In the genomic region with DNA sequence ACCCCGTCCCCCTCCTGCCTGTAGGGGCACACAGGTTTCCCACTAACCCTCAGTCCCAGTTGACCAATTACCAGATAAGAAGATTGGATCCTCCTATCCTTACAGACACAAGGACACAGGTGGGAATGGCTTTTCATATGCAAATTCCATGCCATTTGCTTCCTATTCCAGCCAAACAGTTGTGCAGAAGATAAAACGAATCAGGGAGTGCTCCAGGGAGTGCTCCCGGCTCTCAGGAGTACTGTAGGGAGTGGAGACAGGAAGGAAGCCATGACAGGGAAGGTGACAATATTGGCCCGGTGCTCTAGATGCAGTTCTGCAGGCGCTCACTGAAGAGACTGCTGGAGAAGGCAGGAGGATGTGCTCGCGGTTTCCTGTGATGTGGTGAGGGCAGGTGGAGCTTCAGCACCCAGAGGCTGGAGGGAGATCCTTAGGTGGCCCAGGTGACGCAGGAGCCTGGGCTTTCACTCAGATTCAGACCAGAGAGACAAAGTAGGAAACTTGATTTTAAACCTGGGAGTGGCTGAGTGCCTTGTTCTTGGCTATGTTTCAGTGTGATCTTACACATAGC, we compare ENCODE assay signal across 8 cellular contexts.
A peak's percentile ranks its signal among the peaks of the same experiment; 100 is the strongest.
DNase-seq lines count a peak whose midpoint lies in the region; ATAC-seq and TF ChIP-seq lines count a peak whose summit lies in the region.

No MANE protein-coding gene starts in this region.

- CTCF ChIA-PET in activated CD4-positive, alpha-beta memory T cell treated with anti-CD3 and anti-CD28 coated beads, Interleukin-2, amount 10 ng/mL, durations not matched to agents 7 days and 5 days (lab: Charles Lee): interaction anchor here (1.0 to 1.6 kb wide), 7 partner anchors 9 to 259 kb away, joined by 3 to 5 read pairs (median 4); no protein-coding TSS in a partner anchor

- no peaks in the 10 kb centered on the region for H3K27me3 Mint-ChIP-seq in activated CD4-positive, alpha-beta memory T cell treated with anti-CD3 and anti-CD28 coated beads, Interleukin-2, amount 10 ng/mL, durations not matched to agents 7 days and 5 days

- H3K27ac ChIP-seq in right atrium auricular region: peak overlapping the region; percentile 86 to 92

- H3K27me3 ChIP-seq in right atrium auricular region: no peaks in the 10 kb centered on the region

- TF ChIP-seq CTCF in right atrium auricular region (IDR thresholded peaks at IDR 0.05): no peak
- no peak for TF ChIP-seq CTCF in GM13977 (IDR thresholded peaks at IDR 0.05; ENCODE audit: extremely low read depth, insufficient read depth, missing control alignments)

- peaks cover 0 to 45% of the 10 kb centered on the region in 2 donors for H3K4me1 ChIP-seq in right atrium auricular region

- H3K4me3 Mint-ChIP-seq in activated CD4-positive, alpha-beta memory T cell treated with anti-CD3 and anti-CD28 coated beads, Interleukin-2, amount 10 ng/mL, durations not matched to agents 7 days and 5 days: peak overlapping the region; percentile 62

- no peaks in the 10 kb centered on the region for H3K36me3 ChIP-seq in right atrium auricular region

- peaks cover 93% of the 10 kb centered on the region for H3K36me3 Mint-ChIP-seq in activated CD4-positive, alpha-beta memory T cell treated with anti-CD3 and anti-CD28 coated beads, Interleukin-2, amount 10 ng/mL, durations not matched to agents 7 days and 5 days (ENCODE audit: low read depth)

- peak overlapping the region; percentile 81 for H3K27ac Mint-ChIP-seq in activated CD4-positive, alpha-beta memory T cell treated with anti-CD3 and anti-CD28 coated beads, Interleukin-2, amount 10 ng/mL, durations not matched to agents 7 days and 5 days

- POLR2A ChIA-PET in activated CD4-positive, alpha-beta memory T cell treated with anti-CD3 and anti-CD28 coated beads, Interleukin-2, amount 10 ng/mL, durations not matched to agents 7 days and 5 days (lab: Charles Lee): interaction anchor here (0.9 to 6.0 kb wide), 19 partner anchors 10 to 323 kb away, joined by 3 to 101 read pairs (median 8); a partner anchor contains a TSS

- no peak overlapping the region for H3K4me3 ChIP-seq in right atrium auricular region

- ATAC-seq in HG03097 (IDR thresholded peaks at IDR 0.05; ENCODE audit: low FRiP score, unreplicated experiment): peak; percentile 56

- peaks cover 5% of the 10 kb centered on the region for H3K9me3 Mint-ChIP-seq in activated CD4-positive, alpha-beta memory T cell treated with anti-CD3 and anti-CD28 coated beads, Interleukin-2, amount 10 ng/mL, durations not matched to agents 7 days and 5 days

- no peaks in the 10 kb centered on the region for H3K9me3 ChIP-seq in right atrium auricular region

- peak; percentile 94 for DNase-seq in activated CD4-positive, alpha-beta memory T cell treated with anti-CD3 and anti-CD28 coated beads, Interleukin-2, amount 10 ng/mL, durations not matched to agents 7 days and 5 days
- DNase-seq in right atrium auricular region (ENCODE audit: low spot score) (no peak), NCI-H226 (no peak), NCI-H2171 (lab: John Stamatoyannopoulos, UW) (no peak), EL (no peak), GM13977 (ENCODE audit: low spot score) (no peak)
- peak; percentile 27 to 32 for DNase-seq in stimulated activated CD8-positive, alpha-beta memory T cell treated with anti-CD3 and anti-CD28 coated beads, Interleukin-7, amount 100 ng/mL, for 1 hour (ENCODE audit: low read depth in 2 of 2)

- H3K4me1 Mint-ChIP-seq in activated CD4-positive, alpha-beta memory T cell treated with anti-CD3 and anti-CD28 coated beads, Interleukin-2, amount 10 ng/mL, durations not matched to agents 7 days and 5 days: peaks cover 77% of the 10 kb centered on the region

- in situ Hi-C loops in GM13977 (cut with MboI; ENCODE audit: low pct_unique_long_range_greater_than_20kb, low sequenced_read_pairs, unreplicated experiment): no loop called here

Comparison
In these comparisons a context has a peak if more than half of its experiments do, and no peak if none do; other contexts are left out.
1. DNase-seq: peak in activated CD4-positive, alpha-beta memory T cell treated with anti-CD3 and anti-CD28 coated beads, Interleukin-2, amount 10 ng/mL, durations not matched to agents 7 days and 5 days (single experiment) and stimulated activated CD8-positive, alpha-beta memory T cell treated with anti-CD3 and anti-CD28 coated beads, Interleukin-7, amount 100 ng/mL, for 1 hour (2 of 2); none in right atrium auricular region (single experiment), NCI-H226 (single experiment), NCI-H2171 (single experiment), EL (single experiment) and GM13977 (single experiment).